In the genomic region with DNA sequence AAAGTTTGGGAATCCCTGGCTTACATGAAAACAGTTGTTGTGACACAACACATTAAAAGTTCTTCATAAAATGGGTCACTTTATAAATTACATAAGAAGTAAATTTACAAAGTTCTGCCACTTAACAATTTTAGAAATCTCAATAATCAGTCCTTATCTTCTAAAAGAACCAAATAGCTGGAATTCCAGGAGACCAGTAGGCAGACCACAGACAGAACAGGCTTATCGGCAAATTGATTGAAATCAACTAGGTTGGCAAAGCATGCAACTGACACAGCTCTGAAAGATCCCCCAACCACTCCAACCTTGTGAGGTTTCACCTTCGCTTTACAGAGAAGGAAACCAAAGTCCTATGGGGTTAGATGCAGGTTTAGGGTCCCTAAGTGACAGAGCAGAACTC, we compare ENCODE assay signal across 19 cellular contexts.
DNase-seq lines count a peak whose midpoint lies in the region; ATAC-seq, FAIRE-seq and TF ChIP-seq lines count a peak whose summit lies in the region.
"Had no signal": no experiment of that assay in that cellular context is flagged by ENCODE, and none has a peak within 500 bp of the region (broad histone marks: within the 10 kb centered on the region; RNA-seq: fewer than 3 reads in every experiment).

No MANE protein-coding gene starts in this region.

- no peaks in the 10 kb centered on the region for H3K9me3 Mint-ChIP-seq in endodermal cell

- no peak for FAIRE-seq in kidney (lab: Jason Lieb, UNC)
- FAIRE-seq: G401.6 had no signal

- no peak overlapping the region for H3K4me3 Mint-ChIP-seq in endodermal cell
- H3K4me3 Mint-ChIP-seq: CD4-positive, alpha-beta memory T cell had no signal

- H3K4me1 ChIP-seq in endodermal cell (ENCODE audit: control insufficient read depth, insufficient read depth, low read length): peaks cover 19% of the 10 kb centered on the region
- H3K4me1 ChIP-seq in tibial artery: no peaks in the 10 kb centered on the region
- H3K4me1 ChIP-seq in kidney (ENCODE audit: control insufficient read depth in 1 of 2, insufficient read depth in 1 of 2, low read depth in 1 of 2, low read length in 2 of 2): no peaks in the 10 kb centered on the region
- H3K4me1 ChIP-seq: BLaER1 treated with 17β-estradiol and CSF1 and Interleukin-3, amounts not matched to agents 10 nM and 100 nM; Caco-2 had no signal

- H3K36me3 ChIP-seq in endodermal cell (ENCODE audit: control insufficient read depth, insufficient read depth, low read length) (no peaks in the 10 kb centered on the region), tibial artery (no peaks in the 10 kb centered on the region), kidney (ENCODE audit: control insufficient read depth in 1 of 2, insufficient read depth in 2 of 2, low read length in 2 of 2) (no peaks in the 10 kb centered on the region)
- H3K36me3 ChIP-seq: BLaER1 treated with 17β-estradiol and CSF1 and Interleukin-3, amounts not matched to agents 10 nM and 100 nM had no signal

- TF ChIP-seq CTCF in VCaP (conservative IDR thresholded peaks at IDR 0.05) (no peak), endodermal cell (conservative IDR thresholded peaks at IDR 0.05) (no peak), tibial artery (IDR thresholded peaks at IDR 0.05) (no peak), kidney (IDR thresholded peaks at IDR 0.05; ENCODE audit: borderline replicate concordance, extremely low read depth, insufficient read depth) (no peak)

- H3K36me3 Mint-ChIP-seq in endodermal cell (ENCODE audit: low read depth): no peaks in the 10 kb centered on the region
- H3K36me3 Mint-ChIP-seq: CD4-positive, alpha-beta memory T cell had no signal

- H3K27ac Mint-ChIP-seq in endodermal cell: no peak overlapping the region
- H3K27ac Mint-ChIP-seq: CD4-positive, alpha-beta memory T cell had no signal

- no peak for ATAC-seq in HG03520 (IDR thresholded peaks at IDR 0.05; ENCODE audit: unreplicated experiment)
- ATAC-seq: Panc1 had no signal

- no peak overlapping the region for H3K9ac ChIP-seq in endodermal cell (ENCODE audit: extremely low read depth, low read length, poor library complexity, severe bottlenecking)
- H3K9ac ChIP-seq in kidney (ENCODE audit: low read length in 2 of 2): no peak overlapping the region
- H3K9ac ChIP-seq: BLaER1 treated with 17β-estradiol and CSF1 and Interleukin-3, amounts not matched to agents 10 nM and 100 nM had no signal

- 88 to 100% methylated on average over 1 to 2 of the region's 2 CpGs for WGBS in endodermal cell (ENCODE audit: insufficient coverage in 1 of 2, insufficient read length in 1 of 2), 2 experiments

- H3K27me3 ChIP-seq in endodermal cell (ENCODE audit: control insufficient read depth, insufficient read depth, low read length, poor library complexity, severe bottlenecking) (peaks cover 5% of the 10 kb centered on the region), tibial artery (no peaks in the 10 kb centered on the region)
- H3K27me3 ChIP-seq: BLaER1 treated with 17β-estradiol and CSF1 and Interleukin-3, amounts not matched to agents 10 nM and 100 nM had no signal

- peak overlapping the region; percentile 4 for H3K4me3 ChIP-seq in endodermal cell (ENCODE audit: low read length)
- no peak overlapping the region for H3K4me3 ChIP-seq in tibial artery
- H3K4me3 ChIP-seq in kidney (ENCODE audit: low read length in 2 of 2): no peak overlapping the region
- H3K4me3 ChIP-seq: BLaER1 treated with 17β-estradiol and CSF1 and Interleukin-3, amounts not matched to agents 10 nM and 100 nM had no signal

- DNase-seq in HT1080 (ENCODE audit: low read depth): peak; percentile 22
- no peak for DNase-seq in endodermal cell
- no peak for DNase-seq in NCI-H1694 (lab: John Stamatoyannopoulos, UW)
- no peak for DNase-seq in tibial artery
- no peak for DNase-seq in kidney
- DNase-seq: Caco-2; CD4-positive, alpha-beta memory T cell; DMS 273 treated with DMSO at 0.1 percent for 48 hours; DMS79 treated with DMSO at 0.1 percent for 48 hours; Kasumi-1; NCI-H187; NCI-H2107; NCI-H69; SIG-M5 had no signal

- H3K27me3 Mint-ChIP-seq in endodermal cell (ENCODE audit: insufficient read depth): peaks cover 10% of the 10 kb centered on the region

- H3K4me1 Mint-ChIP-seq in endodermal cell: peaks cover 15% of the 10 kb centered on the region
- H3K4me1 Mint-ChIP-seq: CD4-positive, alpha-beta memory T cell had no signal

- H3K27ac ChIP-seq in VCaP (peak overlapping the region; percentile 79; the same call in 1 of the 2 replicates), endodermal cell (ENCODE audit: low read depth, low read length) (no peak overlapping the region), tibial artery (no peak overlapping the region), kidney (ENCODE audit: low read depth in 2 of 2, low read length in 2 of 2) (no peak overlapping the region)
- H3K27ac ChIP-seq: BLaER1 treated with 17β-estradiol and CSF1 and Interleukin-3, amounts not matched to agents 10 nM and 100 nM had no signal

- intact Hi-C loops in tibial artery (cut with DNase I; ENCODE audit: low total_unique reads) (no loop called here), kidney (cut with DNase I) (no loop called here)

- H3K9me3 ChIP-seq in endodermal cell (ENCODE audit: control insufficient read depth, low read length) (no peaks in the 10 kb centered on the region), tibial artery (no peaks in the 10 kb centered on the region), kidney (ENCODE audit: control insufficient read depth in 1 of 2, low read length in 2 of 2) (no peaks in the 10 kb centered on the region)
- H3K9me3 ChIP-seq: BLaER1 treated with 17β-estradiol and CSF1 and Interleukin-3, amounts not matched to agents 10 nM and 100 nM; Caco-2 had no signal
